13 cellular contexts compared by ENCODE assay signal in genomic region chr12:118036672-118037411, GRCh38.
"Had no signal": no experiment of that assay in that cellular context is flagged by ENCODE, and none has a peak within 500 bp of the region (broad histone marks: within the 10 kb centered on the region; RNA-seq: fewer than 3 reads in every experiment).

No MANE protein-coding gene starts in this region.

- H3K9me3 Mint-ChIP-seq: brain; effector memory CD8-positive, alpha-beta T cell; mesothelial cell of epicardium had no signal

- H3K79me2 ChIP-seq: hepatocyte had no signal

- H3K27ac Mint-ChIP-seq: mesothelial cell of epicardium had no signal

- H3K4me2 ChIP-seq: hepatocyte, SK-N-SH had no signal

- H3K4me3 ChIP-seq: hepatocyte, lower lobe of right lung, skin epidermis had no signal

- ATAC-seq: effector memory CD8-positive, alpha-beta T cell; lower lobe of right lung had no signal

- H3K9me3 ChIP-seq: lower lobe of right lung, neutrophil, SK-N-SH had no signal

- H2AFZ ChIP-seq: hepatocyte had no signal

- H3K4me3 Mint-ChIP-seq: brain; effector memory CD8-positive, alpha-beta T cell; mesothelial cell of epicardium had no signal

- H3K9ac ChIP-seq: SK-N-SH had no signal

- H3K27me3 Mint-ChIP-seq: brain; effector memory CD8-positive, alpha-beta T cell had no signal

- H3K9me2 ChIP-seq: SK-N-SH had no signal

- H3K27ac ChIP-seq: hepatocyte, lower lobe of right lung, neutrophil, skin epidermis had no signal

- H3K27me3 ChIP-seq: hepatocyte, neutrophil had no signal

- DNase-seq: activated gamma-delta T cell treated with Interleukin-2 at 50 U/mL for 16 hours; amygdala; effector memory CD8-positive, alpha-beta T cell; erythroblast; kidney glomerular epithelial cell; lower lobe of right lung; SK-N-SH; trophoblast cell had no signal
